In the genomic region with DNA sequence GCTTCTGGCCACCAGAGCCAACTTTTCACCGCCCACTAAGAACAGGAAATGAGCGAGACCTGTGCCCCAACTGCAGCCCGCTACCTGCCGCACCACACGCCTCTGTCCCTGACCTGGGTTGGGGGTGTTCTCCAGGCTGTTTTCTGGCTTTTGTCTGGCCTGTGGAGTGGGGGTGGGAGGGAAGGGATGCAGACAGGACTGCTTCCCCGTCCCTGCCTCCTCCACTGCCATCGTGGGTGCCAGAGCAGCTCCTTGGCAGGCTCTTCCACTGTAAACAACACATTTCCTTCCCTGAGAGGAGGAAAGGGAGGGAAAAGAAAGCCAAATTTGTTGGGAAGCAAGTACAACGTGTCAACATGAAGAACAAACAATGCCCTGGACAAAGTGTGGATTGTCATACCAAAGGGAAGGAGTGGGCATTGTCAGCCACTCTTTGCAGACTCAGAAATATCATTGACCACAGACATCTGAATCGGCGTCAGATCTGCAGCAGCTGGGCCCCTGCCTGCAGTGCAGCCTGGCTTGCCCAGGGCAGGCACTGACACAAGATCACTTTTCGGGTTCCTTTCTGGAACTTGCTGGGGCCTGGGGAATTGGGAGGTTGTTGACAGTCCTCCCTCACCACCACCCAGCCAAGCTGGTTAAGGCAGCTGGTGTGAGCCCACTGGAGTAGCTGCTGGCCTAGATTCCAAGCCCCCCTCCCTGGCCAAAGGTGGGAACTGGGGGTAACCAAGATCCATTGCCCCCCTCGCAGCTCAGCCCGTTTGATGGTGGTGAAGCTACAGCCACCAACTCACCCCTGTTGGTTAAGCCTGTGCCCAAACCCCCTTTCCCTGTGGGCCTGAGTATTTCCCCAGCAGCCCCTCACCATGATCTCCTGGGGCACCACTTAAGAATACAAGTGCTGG, we compare ENCODE assay signal across 10 cellular contexts. TPM values are rescaled to one million over a fixed set of nuclear protein-coding genes. Genes with fewer than 3 reads are reported as not detected.
DNase-seq lines count a peak whose midpoint lies in the region; TF ChIP-seq lines count a peak whose summit lies in the region.
"Had no signal": no experiment of that assay in that cellular context is flagged by ENCODE, and none has a peak within 500 bp of the region (broad histone marks: within the 10 kb centered on the region; RNA-seq: fewer than 3 reads in every experiment).

No MANE protein-coding gene starts in this region.

- DNase-seq in brain microvascular endothelial cell (no peak), lung microvascular endothelial cell (ENCODE audit: low read depth in 2 of 2) (peak; percentile 32 to 35), NOMO-1 (lab: John Stamatoyannopoulos, UW; ENCODE audit: unreplicated experiment in 2 of 2) (no peak), endodermal cell (no peak), T-helper 2 cell (no peak), SHP77 treated with DMSO at 0.1 percent for 48 hours (lab: John Stamatoyannopoulos, UW) (no peak)
- DNase-seq: activated naive CD4-positive, alpha-beta T cell treated with anti-CD3 and anti-CD28 coated beads, Interleukin-2, amount 10 ng/mL, durations not matched to agents 7 days and 5 days; EL had no signal

- WGBS in endodermal cell (ENCODE audit: insufficient coverage in 1 of 2, insufficient read length in 1 of 2), 2 experiments: 91 to 94% methylated on average over 7 to 12 of the region's 13 CpGs

- TF ChIP-seq RAD21 in Ishikawa (IDR thresholded peaks at IDR 0.05; ENCODE audit: low read depth): no peak

- TF ChIP-seq EP300 in Ishikawa (IDR thresholded peaks at IDR 0.05; ENCODE audit: borderline replicate concordance): no peak

- no peak overlapping the region for H3K4me3 ChIP-seq in brain microvascular endothelial cell (ENCODE audit: low read depth, low read length)
- no peak overlapping the region for H3K4me3 ChIP-seq in subcutaneous abdominal adipose tissue (ENCODE audit: low read depth in 1 of 5, low read length in 5 of 5)
- no peak overlapping the region for H3K4me3 ChIP-seq in endodermal cell (ENCODE audit: low read length)

- in situ Hi-C loops in brain microvascular endothelial cell (cut with HindIII; ENCODE audit: low pct_ligation_motif_present, low sequenced_read_pairs): no loop called here

- no peak overlapping the region for H3K27ac Mint-ChIP-seq in endodermal cell
- H3K27ac Mint-ChIP-seq: activated naive CD4-positive, alpha-beta T cell treated with anti-CD3 and anti-CD28 coated beads, Interleukin-2, amount 10 ng/mL, durations not matched to agents 7 days and 5 days had no signal

- H3K36me3 ChIP-seq in brain microvascular endothelial cell (replicated peaks) (peaks cover 8% of the 10 kb centered on the region), subcutaneous abdominal adipose tissue (ENCODE audit: control insufficient read depth in 5 of 5, insufficient read depth in 5 of 5, low read length in 5 of 5) (peaks cover 0 to 37% (median 16%) of the 10 kb centered on the region in 5 donors), endodermal cell (ENCODE audit: control insufficient read depth, insufficient read depth, low read length) (peaks cover 16% of the 10 kb centered on the region)

- no peak overlapping the region for H3K4me3 Mint-ChIP-seq in endodermal cell
- H3K4me3 Mint-ChIP-seq: activated naive CD4-positive, alpha-beta T cell treated with anti-CD3 and anti-CD28 coated beads, Interleukin-2, amount 10 ng/mL, durations not matched to agents 7 days and 5 days had no signal

- no peaks in the 10 kb centered on the region for H3K9me3 ChIP-seq in subcutaneous abdominal adipose tissue (ENCODE audit: control insufficient read depth in 5 of 5, low read length in 5 of 5)
- H3K9me3 ChIP-seq in endodermal cell (ENCODE audit: control insufficient read depth, low read length): no peaks in the 10 kb centered on the region

- peaks cover 5% of the 10 kb centered on the region for H3K9me3 Mint-ChIP-seq in endodermal cell
- H3K9me3 Mint-ChIP-seq: activated naive CD4-positive, alpha-beta T cell treated with anti-CD3 and anti-CD28 coated beads, Interleukin-2, amount 10 ng/mL, durations not matched to agents 7 days and 5 days had no signal

- no peaks in the 10 kb centered on the region for H3K27me3 ChIP-seq in brain microvascular endothelial cell (replicated peaks)
- no peaks in the 10 kb centered on the region for H3K27me3 ChIP-seq in subcutaneous abdominal adipose tissue (ENCODE audit: control insufficient read depth in 5 of 5, insufficient read depth in 4 of 5, low read length in 5 of 5)
- no peaks in the 10 kb centered on the region for H3K27me3 ChIP-seq in endodermal cell (ENCODE audit: control insufficient read depth, insufficient read depth, low read length, poor library complexity, severe bottlenecking)

- peaks cover 28% of the 10 kb centered on the region for H3K4me1 Mint-ChIP-seq in endodermal cell
- H3K4me1 Mint-ChIP-seq: activated naive CD4-positive, alpha-beta T cell treated with anti-CD3 and anti-CD28 coated beads, Interleukin-2, amount 10 ng/mL, durations not matched to agents 7 days and 5 days had no signal

- H3K4me1 ChIP-seq in subcutaneous abdominal adipose tissue (ENCODE audit: control insufficient read depth in 5 of 5, insufficient read depth in 5 of 5, low read length in 5 of 5) (peaks cover 17 to 65% (median 44%) of the 10 kb centered on the region in 5 donors), endodermal cell (ENCODE audit: control insufficient read depth, insufficient read depth, low read length) (no peaks in the 10 kb centered on the region)

- peak overlapping the region in 2 of 5 donors; percentile 43 to 44 for H3K9ac ChIP-seq in subcutaneous abdominal adipose tissue (ENCODE audit: low read length in 5 of 5)
- no peak overlapping the region for H3K9ac ChIP-seq in endodermal cell (ENCODE audit: extremely low read depth, low read length, poor library complexity, severe bottlenecking)

- H3K27ac ChIP-seq in brain microvascular endothelial cell (peak overlapping the region; percentile 1), subcutaneous abdominal adipose tissue (ENCODE audit: low read depth, low read length) (peak overlapping the region; percentile 71), endodermal cell (ENCODE audit: low read depth, low read length) (no peak overlapping the region)

- TF ChIP-seq CTCF in brain microvascular endothelial cell (IDR thresholded peaks at IDR 0.05; ENCODE audit: low read depth, low read length, missing control alignments) (no peak), endodermal cell (conservative IDR thresholded peaks at IDR 0.05) (no peak)

- H3K27me3 Mint-ChIP-seq in endodermal cell (ENCODE audit: insufficient read depth): no peaks in the 10 kb centered on the region
- H3K27me3 Mint-ChIP-seq: activated naive CD4-positive, alpha-beta T cell treated with anti-CD3 and anti-CD28 coated beads, Interleukin-2, amount 10 ng/mL, durations not matched to agents 7 days and 5 days had no signal

- H3K36me3 Mint-ChIP-seq in endodermal cell (ENCODE audit: low read depth): peaks cover 15% of the 10 kb centered on the region

TF ChIP-seq in Ishikawa, 13 proteins besides CTCF, POLR2A, EP300 and RAD21:
- TF ChIP-seq EGR1 (IDR thresholded peaks at IDR 0.05): no peak
- 0 out of 2 replicates have a peak, but pooled peaks have one; percentile 29 for TF ChIP-seq ZBTB7A (IDR thresholded peaks at IDR 0.05; ENCODE audit: low read depth)
TF ChIP-seq in Ishikawa: peak in this region for 1.

RNA-seq across cellular contexts. Expression of gene TRIM8, which starts 22.6 kb away (rescaled TPM):
- total RNA-seq in lung microvascular endothelial cell (42.7 and 67.5 TPM in 2 replicates), endodermal cell (10 to 100 TPM; 27.7 to 32.7 TPM)
- polyA plus RNA-seq in endodermal cell (2013, experiment 1 of 2): 55.6 TPM
- polyA plus RNA-seq in endodermal cell (2013, experiment 2 of 2): 46.3 TPM

Comparison
In these comparisons a context has a peak if more than half of its experiments do, and no peak if none do; other contexts are left out.
1. DNase-seq: peak in lung microvascular endothelial cell (2 of 2); none in brain microvascular endothelial cell (single experiment), NOMO-1 (0 of 2), endodermal cell (single experiment), T-helper 2 cell (0 of 5) and SHP77 treated with DMSO at 0.1 percent for 48 hours (single experiment).